Comparison of ENCODE assay signal across 1 cellular context in genomic region chr17:63962298-63962744, GRCh38.
TF ChIP-seq lines count a peak whose summit lies in the region.

No MANE protein-coding gene starts in this region.

TF ChIP-seq in liver, 16 proteins besides CTCF, POLR2A, EP300 and RAD21 (continued from another document):
- no peak for TF ChIP-seq REST (IDR thresholded peaks at IDR 0.05)
- TF ChIP-seq YY1 (IDR thresholded peaks at IDR 0.05): no peak
- TF ChIP-seq GABPA (IDR thresholded peaks at IDR 0.05 in 1 of 2, conservative IDR thresholded peaks at IDR 0.05 in 1 of 2): no peak
- TF ChIP-seq HNF4A (conservative IDR thresholded peaks at IDR 0.05): no peak
- no peak for TF ChIP-seq FOXA2 (IDR thresholded peaks at IDR 0.05)
- no peak for TF ChIP-seq SP1 (IDR thresholded peaks at IDR 0.05)
TF ChIP-seq in liver: peak in this region for 0.
